Comparison of ENCODE assay signal across 11 cellular contexts in genomic region chr6:123925360-123925759, GRCh38.
A peak's percentile ranks its signal among the peaks of the same experiment; 100 is the strongest.
DNase-seq lines count a peak whose midpoint lies in the region; ATAC-seq, FAIRE-seq and TF ChIP-seq lines count a peak whose summit lies in the region.
"Had no signal": no experiment of that assay in that cellular context is flagged by ENCODE, and none has a peak within 500 bp of the region (broad histone marks: within the 10 kb centered on the region; RNA-seq: fewer than 3 reads in every experiment).

No MANE protein-coding gene starts in this region.

- H3K9me3 ChIP-seq in SJCRH30 (replicated peaks), result no peaks in the 10 kb centered on the region
- H3K9me3 ChIP-seq in pancreas, result no peaks in the 10 kb centered on the region

- TF ChIP-seq CTCF in GM10266 (IDR thresholded peaks at IDR 0.05; ENCODE audit: control insufficient read depth, insufficient read depth, low read depth, missing control alignments), result no peak
- TF ChIP-seq CTCF in pancreas (IDR thresholded peaks at IDR 0.05), result no peak

- ATAC-seq in GM19468 (IDR thresholded peaks at IDR 0.05; ENCODE audit: extremely low read depth, unreplicated experiment) (peak; percentile 94), HG03159 (IDR thresholded peaks at IDR 0.05; ENCODE audit: unreplicated experiment) (peak; percentile 98), pancreas (no peak)

- H3K27me3 ChIP-seq in SJCRH30, result no peaks in the 10 kb centered on the region
- H3K27me3 ChIP-seq in pancreas, result no peaks in the 10 kb centered on the region

- no peak overlapping the region for H3K4me3 ChIP-seq in SJCRH30
- H3K4me3 ChIP-seq in pancreas, result no peak overlapping the region

- H3K4me1 ChIP-seq in SJCRH30 (no peaks in the 10 kb centered on the region), pancreas (no peaks in the 10 kb centered on the region)

- H3K36me3 ChIP-seq in SJCRH30, result no peaks in the 10 kb centered on the region
- H3K36me3 ChIP-seq in pancreas, result no peaks in the 10 kb centered on the region

- DNase-seq in GM10266 (ENCODE audit: extremely low spot score) (peak; percentile 19), SW480 (ENCODE audit: low spot score) (peak; percentile 27), SJCRH30 (no peak), pancreas (no peak), ecto neural progenitor cell (ENCODE audit: low spot score) (no peak), NK-92 (lab: John Stamatoyannopoulos, UW; ENCODE audit: unreplicated experiment) (no peak)
- DNase-seq: Calu3, occipital lobe had no signal

- FAIRE-seq in pancreas (lab: Jason Lieb, UNC), result no peak

- whole genome bisulfite sequencing in pancreas, 2 donors, result 22 to 32% methylated on average over 1 of the region's 1 CpG

- intact Hi-C loops in pancreas (cut with DNase I), result no loop called here

- H3K27ac ChIP-seq in SJCRH30, result no peak overlapping the region
- no peak overlapping the region for H3K27ac ChIP-seq in pancreas
- H3K27ac ChIP-seq: KMS-11 had no signal

Comparison
In these comparisons a context has a peak if more than half of its experiments do, and no peak if none do; other contexts are left out.
1. DNase-seq: peak in GM10266 (single experiment) and SW480 (single experiment); none in SJCRH30 (0 of 2), pancreas (0 of 6), ecto neural progenitor cell (single experiment) and NK-92 (single experiment).
2. ATAC-seq: peak in GM19468 (single experiment) and HG03159 (single experiment); none in pancreas (0 of 4).